In genomic region chr3:81643721-81644120, GRCh38 we compare ENCODE assay signal across 9 cellular contexts.
DNase-seq lines count a peak whose midpoint lies in the region; ATAC-seq and TF ChIP-seq lines count a peak whose summit lies in the region.
"Had no signal": no experiment of that assay in that cellular context is flagged by ENCODE, and none has a peak within 500 bp of the region (broad histone marks: within the 10 kb centered on the region; RNA-seq: fewer than 3 reads in every experiment).

No MANE protein-coding gene starts in this region.

- no peaks in the 10 kb centered on the region for H3K9me3 Mint-ChIP-seq in Caco-2 (ENCODE audit: unreplicated experiment)
- H3K9me3 Mint-ChIP-seq in activated T-cell treated with anti-CD3 and anti-CD28 coated beads, Interleukin-2, amount 50 U/mL, for 4 hours: no peaks in the 10 kb centered on the region

- peak overlapping the region in 1 of 2 donors; percentile 34 for H3K27ac ChIP-seq in left lung
- H3K27ac ChIP-seq: SJSA1 had no signal

- no peak overlapping the region for H3K4me3 ChIP-seq in Caco-2 (ENCODE audit: low read depth, low read length)
- no peak overlapping the region for H3K4me3 ChIP-seq in astrocyte of the spinal cord (ENCODE audit: low read depth, low read length)
- no peak overlapping the region for H3K4me3 ChIP-seq in left lung
- H3K4me3 ChIP-seq: SJSA1 had no signal

- no peaks in the 10 kb centered on the region for H3K27me3 Mint-ChIP-seq in Caco-2 (ENCODE audit: insufficient read depth, unreplicated experiment)
- H3K27me3 Mint-ChIP-seq in activated T-cell treated with anti-CD3 and anti-CD28 coated beads, Interleukin-2, amount 50 U/mL, for 4 hours (ENCODE audit: low read depth): no peaks in the 10 kb centered on the region

- in situ Hi-C loops in astrocyte of the spinal cord (cut with HindIII; ENCODE audit: low sequenced_read_pairs): no loop called here

- BruUV-seq in Caco-2 (replicated peaks; lab: Mats Ljungman, UMichigan): no TSS peak

- H3K27ac Mint-ChIP-seq in Caco-2 (ENCODE audit: unreplicated experiment): no peak overlapping the region

- H3K36me3 Mint-ChIP-seq in Caco-2 (ENCODE audit: insufficient read depth, unreplicated experiment): no peaks in the 10 kb centered on the region
- peaks cover 2% of the 10 kb centered on the region for H3K36me3 Mint-ChIP-seq in activated T-cell treated with anti-CD3 and anti-CD28 coated beads, Interleukin-2, amount 50 U/mL, for 4 hours (ENCODE audit: insufficient read depth)

- H3K4me1 ChIP-seq in Caco-2 (no peaks in the 10 kb centered on the region), left lung (no peaks in the 10 kb centered on the region)
- H3K4me1 ChIP-seq: SJSA1 had no signal

- CTCF ChIA-PET in Caco-2 (lab: Charles Lee): interaction anchor here (1.1 to 1.4 kb wide), 3 partner anchors 61 to 153 kb away, joined by 4 to 13 read pairs (median 8); no protein-coding TSS in a partner anchor

- ATAC-seq in left lung: peak; percentile 70
- ATAC-seq in omental fat pad (ENCODE audit: low FRiP score): no peak
- ATAC-seq in activated T-cell treated with anti-CD3 and anti-CD28 coated beads, Interleukin-2, amount 50 U/mL, for 4 hours: no peak

- H3K27me3 ChIP-seq in Caco-2 (replicated peaks; ENCODE audit: control insufficient read depth, insufficient read depth, low read length) (no peaks in the 10 kb centered on the region), left lung (no peaks in the 10 kb centered on the region)
- H3K27me3 ChIP-seq: SJSA1 had no signal

- H3K9me3 ChIP-seq in Caco-2 (no peaks in the 10 kb centered on the region), left lung (no peaks in the 10 kb centered on the region)
- H3K9me3 ChIP-seq: SJSA1 had no signal

- DNase-seq in Caco-2 (peak; percentile 28 to 33), astrocyte of the spinal cord (ENCODE audit: low read depth, low spot score) (peak; percentile 42), left lung (no peak), omental fat pad (ENCODE audit: low spot score) (no peak), GM10266 (ENCODE audit: extremely low spot score) (no peak), GM19240 (ENCODE audit: insufficient read length, low spot score) (no peak)
- DNase-seq in activated T-cell treated with anti-CD3 and anti-CD28 coated beads, Interleukin-2, amount 50 U/mL, for 4 hours: no peak

- H3K4me3 Mint-ChIP-seq in Caco-2 (ENCODE audit: unreplicated experiment): no peak overlapping the region
- no peak overlapping the region for H3K4me3 Mint-ChIP-seq in activated T-cell treated with anti-CD3 and anti-CD28 coated beads, Interleukin-2, amount 50 U/mL, for 4 hours

- H3K36me3 ChIP-seq in Caco-2 (ENCODE audit: control insufficient read depth, insufficient read depth, low read length): no peaks in the 10 kb centered on the region
- H3K36me3 ChIP-seq in left lung: peaks cover 0 to 18% of the 10 kb centered on the region in 2 donors

- no peaks in the 10 kb centered on the region for H3K4me1 Mint-ChIP-seq in Caco-2 (ENCODE audit: low read depth, unreplicated experiment)
- no peaks in the 10 kb centered on the region for H3K4me1 Mint-ChIP-seq in activated T-cell treated with anti-CD3 and anti-CD28 coated beads, Interleukin-2, amount 50 U/mL, for 4 hours (ENCODE audit: low read depth)

- POLR2A ChIA-PET in Caco-2 (lab: Charles Lee): no interaction called here

- intact Hi-C loops in Caco-2 (cut with micrococcal nuclease; ENCODE audit: unreplicated experiment): loop anchor here (1.0 to 2.0 kb wide), 6 partner anchors 61 to 425 kb away; no protein-coding TSS in a partner anchor
- intact Hi-C loops in left lung (cut with DNase I): no loop called here

- TF ChIP-seq CTCF in Caco-2 (IDR thresholded peaks at IDR 0.05; ENCODE audit: insufficient read depth in 1 of 2, low read depth in 1 of 2, low read length in 1 of 2, severe bottlenecking in 1 of 2, unreplicated experiment in 1 of 2) (peak; percentile 37 to 39), LNCAP (IDR thresholded peaks at IDR 0.05) (peak; percentile 43), astrocyte of the spinal cord (IDR thresholded peaks at IDR 0.05; ENCODE audit: low read depth, low read length) (peak; percentile 32), left lung (IDR thresholded peaks at IDR 0.05) (peak in 1 of 2 donors; percentile 24), omental fat pad (IDR thresholded peaks at IDR 0.05) (no peak), GM10266 (IDR thresholded peaks at IDR 0.05; ENCODE audit: control insufficient read depth, insufficient read depth, low read depth, missing control alignments) (no peak)

Comparison
In these comparisons a context has a peak if more than half of its experiments do, and no peak if none do; other contexts are left out.
1. DNase-seq: peak in Caco-2 (2 of 2) and astrocyte of the spinal cord (single experiment); none in left lung (0 of 2), omental fat pad (single experiment), GM10266 (single experiment), activated T-cell treated with anti-CD3 and anti-CD28 coated beads, Interleukin-2, amount 50 U/mL, for 4 hours (single experiment) and GM19240 (single experiment).
2. CTCF ChIP-seq: peak in Caco-2 (2 of 2), LNCAP (single experiment) and astrocyte of the spinal cord (single experiment); none in omental fat pad (0 of 3) and GM10266 (single experiment).